ENCODE assay signal across 13 cellular contexts in genomic region chr2:26612522-26613240, GRCh38. TPM values are rescaled to one million over a fixed set of nuclear protein-coding genes. Genes with fewer than 3 reads are reported as not detected.
DNase-seq lines count a peak whose midpoint lies in the region; ATAC-seq, FAIRE-seq and TF ChIP-seq lines count a peak whose summit lies in the region.
"Had no signal": no experiment of that assay in that cellular context is flagged by ENCODE, and none has a peak within 500 bp of the region (broad histone marks: within the 10 kb centered on the region; RNA-seq: fewer than 3 reads in every experiment).

No MANE protein-coding gene starts in this region.

- H3K4me2 ChIP-seq in IMR-90 (ENCODE audit: low read depth, low read length) (no peak overlapping the region), H1 (ENCODE audit: insufficient read depth in 1 of 2, low read depth in 2 of 2, low read length in 2 of 2) (0 out of 4 replicates have a peak overlapping the region, but pooled peaks of 1 of the 2 experiments have one; percentile 10)

- H2BK120ac ChIP-seq in IMR-90 (ENCODE audit: low read depth, low read length) (no peak overlapping the region), H1 (replicated peaks; ENCODE audit: low read depth, low read length) (no peak overlapping the region)

- in situ Hi-C loops in IMR-90 (cut with MboI; ENCODE audit: low sequenced_read_pairs): no loop called here

- H2AK9ac ChIP-seq in IMR-90 (replicated peaks; ENCODE audit: low read depth, low read length, poor library complexity): no peak overlapping the region

- peak overlapping the region; percentile 17 for H2AFZ ChIP-seq in IMR-90 (replicated peaks; ENCODE audit: low read length, poor library complexity)
- no peak overlapping the region for H2AFZ ChIP-seq in H1 (ENCODE audit: low read length)

- no peaks in the 10 kb centered on the region for H3K9me3 ChIP-seq in A673 (ENCODE audit: low read depth, low read length, poor library complexity, severe bottlenecking)
- no peaks in the 10 kb centered on the region for H3K9me3 ChIP-seq in IMR-90 (ENCODE audit: control insufficient read depth, insufficient read depth, low read length)
- H3K9me3 ChIP-seq in H1 (ENCODE audit: insufficient read depth in 2 of 2, low read depth in 1 of 2, low read length in 1 of 2): no peaks in the 10 kb centered on the region

- TF ChIP-seq RAD21 in IMR-90 (IDR thresholded peaks at IDR 0.05; ENCODE audit: low read length): no peak
- TF ChIP-seq RAD21 in H1 (IDR thresholded peaks at IDR 0.05 in 1 of 2, conservative IDR thresholded peaks at IDR 0.05 in 1 of 2; ENCODE audit: low read depth in 2 of 2, low read length in 2 of 2): no peak

- no peaks in the 10 kb centered on the region for H3K79me1 ChIP-seq in IMR-90 (ENCODE audit: low read depth in 1 of 2, low read length in 2 of 2)
- no peaks in the 10 kb centered on the region for H3K79me1 ChIP-seq in H1 (ENCODE audit: low read depth, low read length)

- H3K14ac ChIP-seq in IMR-90 (replicated peaks; ENCODE audit: low read depth, low read length) (no peak overlapping the region), H1 (ENCODE audit: insufficient read length) (no peak overlapping the region)

- H3K4me1 ChIP-seq in A673 (ENCODE audit: insufficient read depth, low read length, poor library complexity, severe bottlenecking): peaks cover 16% of the 10 kb centered on the region
- peaks cover 2% of the 10 kb centered on the region; the same call in 1 of the 2 replicates for H3K4me1 ChIP-seq in IMR-90 (ENCODE audit: control insufficient read depth, insufficient read depth, low read length)
- H3K4me1 ChIP-seq in H1 (replicated peaks in 1 of 4; ENCODE audit: control insufficient read depth in 3 of 4, insufficient read depth in 4 of 4, low read length in 3 of 4): peaks cover 0 to 23% (median 11%) of the 10 kb centered on the region in 4 experiments; a peak in 6 of 7 replicates

- H2BK12ac ChIP-seq in H1 (ENCODE audit: low read depth, low read length): no peak overlapping the region

- BruUV-seq in A673 (replicated peaks; lab: Mats Ljungman, UMichigan) (no TSS peak), IMR-90 (replicated peaks; lab: Mats Ljungman, UMichigan) (no TSS peak)

- dilution Hi-C loops in IMR-90 (cut with HindIII; ENCODE audit: low sequenced_read_pairs, unreplicated experiment): no loop called here

- H3K27me3 Mint-ChIP-seq in nephron (ENCODE audit: low read depth): peaks cover 29% of the 10 kb centered on the region

- peak overlapping the region in 1 of 3 experiments; percentile 4 for H3K4me3 Mint-ChIP-seq in nephron
- H3K4me3 Mint-ChIP-seq: activated CD8-positive, alpha-beta T cell treated with anti-CD3 and anti-CD28 coated beads for 36 hours; CD4-positive, alpha-beta memory T cell had no signal

- H3K9me1 ChIP-seq in IMR-90 (ENCODE audit: insufficient read depth, low read length): no peaks in the 10 kb centered on the region

- H3K36me3 ChIP-seq in A673 (ENCODE audit: insufficient read depth, low read length, poor library complexity, severe bottlenecking) (no peaks in the 10 kb centered on the region), IMR-90 (ENCODE audit: control insufficient read depth, insufficient read depth, low read length) (no peaks in the 10 kb centered on the region), H1 (ENCODE audit: control insufficient read depth in 2 of 4, insufficient read depth in 4 of 4, low read length in 3 of 4) (no peaks in the 10 kb centered on the region)

- H3K27me3 ChIP-seq in A673 (replicated peaks; ENCODE audit: insufficient read depth, low read depth, low read length, poor library complexity): no peaks in the 10 kb centered on the region
- peaks cover 89% of the 10 kb centered on the region for H3K27me3 ChIP-seq in IMR-90 (ENCODE audit: control insufficient read depth, insufficient read depth, low read length)
- H3K27me3 ChIP-seq in H1 (replicated peaks in 1 of 4; ENCODE audit: control insufficient read depth in 3 of 4, extremely low read depth in 1 of 4, insufficient read depth in 3 of 4, low read length in 3 of 4): no peaks in the 10 kb centered on the region

- CTCF ChIA-PET in A673 (lab: Charles Lee) (no interaction called here), IMR-90 (lab: Yijun Ruan, JAX) (interaction anchor here (0.6 to 1.6 kb wide), 2 partner anchors 132 to 136 kb away, joined by 3 to 9 read pairs; no protein-coding TSS in a partner anchor), H1 (lab: Charles Lee; ENCODE audit: partially characterized antibody) (interaction anchor here (0.7 to 17.4 kb wide), 13 partner anchors 10 to 330 kb away, joined by 3 to 367 read pairs (median 3); no protein-coding TSS in a partner anchor)

- H2BK15ac ChIP-seq in IMR-90 (ENCODE audit: low read depth, low read length): no peak overlapping the region
- no peak overlapping the region for H2BK15ac ChIP-seq in H1 (ENCODE audit: low read length)

- H3K27ac ChIP-seq in A673 (ENCODE audit: low read depth, low read length, poor library complexity, severe bottlenecking) (no peak overlapping the region), IMR-90 (ENCODE audit: insufficient read depth, low read length) (no peak overlapping the region), H1 (ENCODE audit: low read depth, low read length) (no peak overlapping the region)

- DNase-seq in A673 (ENCODE audit: low spot score) (peak; percentile 49), IMR-90 (no peak), H1 (ENCODE audit: low read depth in 1 of 2, low spot score in 2 of 2) (no peak), 8988T (no peak)
- DNase-seq in activated CD4-positive, alpha-beta T cell treated with anti-CD3 and anti-CD28 coated beads for 1 hour: no peak
- DNase-seq: activated CD8-positive, alpha-beta T cell treated with anti-CD3 and anti-CD28 coated beads for 36 hours; CD4-positive, alpha-beta memory T cell; NCI-H2081 had no signal

- H4K5ac ChIP-seq in IMR-90 (ENCODE audit: low read depth, low read length) (no peak overlapping the region), H1 (ENCODE audit: insufficient read length, low read depth, low read length) (no peak overlapping the region)

- no peaks in the 10 kb centered on the region for H3K36me3 Mint-ChIP-seq in nephron (ENCODE audit: low read depth)
- H3K36me3 Mint-ChIP-seq: CD4-positive, alpha-beta memory T cell had no signal

- H3K18ac ChIP-seq in IMR-90 (ENCODE audit: low read depth, low read length) (no peak overlapping the region), H1 (ENCODE audit: extremely low read depth, low read length) (0 out of 2 replicates have a peak overlapping the region, but pooled peaks have one; percentile 51)

- no peak for TF ChIP-seq EP300 in H1 (IDR thresholded peaks at IDR 0.05; ENCODE audit: borderline replicate concordance in 1 of 2, low read depth in 2 of 2, low read length in 2 of 2)

- H4K8ac ChIP-seq in IMR-90 (ENCODE audit: low read depth in 2 of 2, low read length in 2 of 2) (no peak overlapping the region), H1 (ENCODE audit: extremely low read depth, insufficient read depth, low read length) (no peak overlapping the region)

- H2BK5ac ChIP-seq in IMR-90 (ENCODE audit: low read depth, low read length, poor library complexity, severe bottlenecking) (no peak overlapping the region), H1 (ENCODE audit: low read depth, low read length) (no peak overlapping the region)

- POLR2A ChIA-PET in A673 (lab: Charles Lee; ENCODE audit: low non-redundant PET) (no interaction called here), IMR-90 (lab: Charles Lee; ENCODE audit: unreplicated experiment) (no interaction called here), H1 (lab: Charles Lee; ENCODE audit: partially characterized antibody) (interaction anchor here (1.4 kb wide), 1 partner anchor 9 kb away, joined by 3 read pairs; no protein-coding TSS in a partner anchor)

- peak overlapping the region; percentile 21 to 80 (median 76) for H3K27ac Mint-ChIP-seq in nephron
- H3K27ac Mint-ChIP-seq: activated CD8-positive, alpha-beta T cell treated with anti-CD3 and anti-CD28 coated beads for 36 hours had no signal

- H3K4me3 ChIP-seq in A673 (ENCODE audit: low read depth, low read length, poor library complexity, severe bottlenecking) (no peak overlapping the region), IMR-90 (ENCODE audit: insufficient read depth, low read depth, low read length) (no peak overlapping the region), H1 (ENCODE audit: extremely low read depth in 1 of 4, insufficient read depth in 2 of 4, low read depth in 3 of 4, low read length in 4 of 4) (no peak overlapping the region)

- WGBS in IMR-90 (ENCODE audit: extremely low coverage in 2 of 2, insufficient read length in 1 of 2), 2 experiments: 17% methylated on average over 1 of the region's 8 CpGs; no CpG with 5 or more reads in 1 of the 2 experiments
- 65% methylated on average over 8 of the region's 8 CpGs; no CpG with 5 or more reads in 1 of the 2 experiments for WGBS in H1 (ENCODE audit: extremely low coverage in 1 of 2, insufficient coverage in 1 of 2, insufficient read length in 1 of 2, insufficient replicate concordance in 2 of 2, low coverage in 1 of 2, low lambda C conversion rate in 2 of 2, missing lambda C conversion rate in 1 of 2), 2 experiments

- no peak for TF ChIP-seq POLR2A in IMR-90 (IDR thresholded peaks at IDR 0.05; ENCODE audit: low read depth, low read length)
- TF ChIP-seq POLR2A in H1 (IDR thresholded peaks at IDR 0.05; ENCODE audit: control extremely low read depth in 1 of 2, low read depth in 2 of 2, low read length in 2 of 2): no peak

- intact Hi-C loops in A673 (cut with micrococcal nuclease; ENCODE audit: unreplicated experiment) (no loop called here), IMR-90 (cut with micrococcal nuclease) (no loop called here)

- H4K91ac ChIP-seq in IMR-90 (ENCODE audit: insufficient read depth, low read depth, low read length): no peak overlapping the region
- no peak overlapping the region for H4K91ac ChIP-seq in H1 (replicated peaks; ENCODE audit: insufficient read length, low read length)

- H3K23ac ChIP-seq in IMR-90 (ENCODE audit: low read depth, low read length) (no peak overlapping the region), H1 (ENCODE audit: insufficient read length) (no peak overlapping the region)

- TF ChIP-seq CTCF in A673 (conservative IDR thresholded peaks at IDR 0.05; ENCODE audit: low read depth, low read length): no peak
- TF ChIP-seq CTCF in IMR-90 (conservative IDR thresholded peaks at IDR 0.05; ENCODE audit: low read depth, low read length): no peak
- TF ChIP-seq CTCF in H1 (IDR thresholded peaks at IDR 0.05; ENCODE audit: control extremely low read depth in 1 of 3, insufficient read depth in 1 of 3, low read depth in 1 of 3, low read length in 3 of 3): no peak
- TF ChIP-seq CTCF in nephron (IDR thresholded peaks at IDR 0.05; ENCODE audit: unreplicated experiment in 3 of 3): no peak

- H3K9me3 Mint-ChIP-seq in nephron: no peaks in the 10 kb centered on the region
- H3K9me3 Mint-ChIP-seq: activated CD8-positive, alpha-beta T cell treated with anti-CD3 and anti-CD28 coated beads for 36 hours; CD4-positive, alpha-beta memory T cell had no signal

- no peaks in the 10 kb centered on the region for H3K79me2 ChIP-seq in H1 (ENCODE audit: control insufficient read depth in 1 of 2, insufficient read depth in 2 of 2, low read length in 2 of 2)

- ATAC-seq in IMR-90 (ENCODE audit: low read depth) (no peak), HG02870 (IDR thresholded peaks at IDR 0.05; ENCODE audit: unreplicated experiment) (no peak), GM21360 (IDR thresholded peaks at IDR 0.05; ENCODE audit: unreplicated experiment) (no peak)
- ATAC-seq: activated CD8-positive, alpha-beta T cell treated with anti-CD3 and anti-CD28 coated beads for 36 hours had no signal

- no peaks in the 10 kb centered on the region for H3K23me2 ChIP-seq in H1 (ENCODE audit: low read depth, low read length)

- peaks cover 81% of the 10 kb centered on the region for H3K4me1 Mint-ChIP-seq in nephron

- H2BK20ac ChIP-seq in IMR-90 (ENCODE audit: low read depth, low read length): no peak overlapping the region
- no peak overlapping the region for H2BK20ac ChIP-seq in H1 (ENCODE audit: low read length)

- no peak for FAIRE-seq in H1 (lab: Jason Lieb, UNC)

- H3K9ac ChIP-seq in IMR-90 (ENCODE audit: low read depth, low read length) (no peak overlapping the region), H1 (replicated peaks in 1 of 4; ENCODE audit: extremely low read depth in 1 of 4, low read depth in 3 of 4, low read length in 3 of 4) (no peak overlapping the region; a peak in 1 of 7 replicates)

- no peak overlapping the region for H3K4ac ChIP-seq in IMR-90 (ENCODE audit: low read depth, low read length)
- H3K4ac ChIP-seq in H1 (replicated peaks; ENCODE audit: insufficient read length, low read depth, low read length): no peak overlapping the region

- H3K56ac ChIP-seq in IMR-90 (ENCODE audit: extremely low read depth, insufficient read depth, low read length): no peak overlapping the region
- H3K56ac ChIP-seq in H1 (replicated peaks; ENCODE audit: insufficient read length, low read depth, low read length): no peak overlapping the region

- H2AK5ac ChIP-seq in IMR-90 (ENCODE audit: low read depth, low read length) (no peak overlapping the region), H1 (ENCODE audit: low read depth, low read length) (no peak overlapping the region)

- H4K20me1 ChIP-seq in IMR-90 (ENCODE audit: insufficient read depth, low read length) (no peaks in the 10 kb centered on the region), H1 (replicated peaks in 1 of 2; ENCODE audit: control insufficient read depth in 1 of 2, insufficient read depth in 2 of 2, low read length in 2 of 2) (no peaks in the 10 kb centered on the region)

RNA-seq across cellular contexts. Expression of gene CIB4, which starts 28.5 kb away (rescaled TPM):
- total RNA-seq in A673 (2021) (not detected in 2 replicates), IMR-90 (2012; rRNA removed) (not detected in 2 replicates)
- polyA plus RNA-seq in IMR-90 (2012; rRNA removed) (not detected in 2 replicates), H1 (2011; rRNA removed) (not detected in 2 replicates)
- not detected in 2 replicates for polyA plus RNA-seq in IMR-90 (2012; cell fraction: cytosol; rRNA removed)
- polyA plus RNA-seq in IMR-90 (2012; cell fraction: nucleus; rRNA removed; ENCODE audit: low replicate concordance): not detected in 2 replicates
- total RNA-seq in H1 (2021; fragmentation: NEBNext Ultra II Directional; extraction: Animal tissue kit (Norgen Biotek cat#: 25700)): not detected in 2 replicates
- not detected for polyA plus RNA-seq in H1 (2011; cell fraction: cytosol; rRNA removed)
- not detected for polyA plus RNA-seq in H1 (2011; cell fraction: nucleus; rRNA removed)
- not detected in 4 replicates for polyA plus RNA-seq in H1 (2012, experiment 1 of 2)
- polyA plus RNA-seq in H1 (2012, experiment 2 of 2): not detected
- polyA plus RNA-seq in H1 (2013, experiment 1 of 2): not detected
- polyA plus RNA-seq in H1 (2013, experiment 2 of 2): not detected
- polyA minus RNA-seq in H1 (2011; rRNA and poly(A)+ RNA removed): not detected in 2 replicates
- polyA minus RNA-seq in H1 (2011; cell fraction: cytosol; rRNA and poly(A)+ RNA removed): not detected
- not detected for polyA minus RNA-seq in H1 (2011; cell fraction: nucleus; rRNA and poly(A)+ RNA removed)
- total RNA-seq: activated CD8-positive, alpha-beta T cell treated with anti-CD3 and anti-CD28 coated beads for 36 hours; CD4-positive, alpha-beta memory T cell; HT1080; omental fat pad had no signal
- polyA plus RNA-seq: CD4-positive, alpha-beta memory T cell had no signal
